13 cellular contexts compared by ENCODE assay signal in genomic region chr11:70029831-70030811, GRCh38. TPM values are rescaled to one million over a fixed set of nuclear protein-coding genes. Genes with fewer than 3 reads are reported as not detected.
"Had no signal": no experiment of that assay in that cellular context is flagged by ENCODE, and none has a peak within 500 bp of the region (broad histone marks: within the 10 kb centered on the region; RNA-seq: fewer than 3 reads in every experiment).

No MANE protein-coding gene starts in this region.

- H3K4me1 Mint-ChIP-seq: naive thymus-derived CD4-positive, alpha-beta T cell had no signal

- H3K9me3 ChIP-seq: colonic mucosa, thyroid gland had no signal

- H3K9me3 Mint-ChIP-seq: activated CD4-positive, alpha-beta memory T cell treated with anti-CD3 and anti-CD28 coated beads for 36 hours had no signal

- H3K36me3 ChIP-seq: colonic mucosa, thyroid gland had no signal

- ATAC-seq: naive thymus-derived CD4-positive, alpha-beta T cell had no signal

- H3K4me3 ChIP-seq: colonic mucosa, thyroid gland had no signal

- H3K36me3 Mint-ChIP-seq: activated CD4-positive, alpha-beta memory T cell treated with anti-CD3 and anti-CD28 coated beads for 36 hours; naive thymus-derived CD4-positive, alpha-beta T cell had no signal

- H3K27ac Mint-ChIP-seq: activated CD4-positive, alpha-beta memory T cell treated with anti-CD3 and anti-CD28 coated beads for 36 hours; naive thymus-derived CD4-positive, alpha-beta T cell had no signal

- H3K4me3 Mint-ChIP-seq: activated CD4-positive, alpha-beta memory T cell treated with anti-CD3 and anti-CD28 coated beads for 36 hours; naive thymus-derived CD4-positive, alpha-beta T cell had no signal

- H3K4me1 ChIP-seq: colonic mucosa had no signal

- H3K27me3 ChIP-seq: colonic mucosa, thyroid gland had no signal

- H3K27ac ChIP-seq: colonic mucosa had no signal

- DNase-seq: activated CD4-positive, alpha-beta memory T cell treated with anti-CD3 and anti-CD28 coated beads for 36 hours; activated CD8-positive, alpha-beta memory T cell treated with anti-CD3 and anti-CD28 coated beads, Interleukin-2, amount 50 U/mL, for 4 hours; activated naive CD4-positive, alpha-beta T cell; caudate nucleus; colonic mucosa; effector memory CD4-positive, alpha-beta T cell; mammary epithelial cell; naive thymus-derived CD4-positive, alpha-beta T cell; occipital lobe; stimulated activated CD4-positive, alpha-beta T cell treated with anti-CD3 and anti-CD28 coated beads, Interleukin-4, amount 100 ng/mL, for 4 hours; T1000 had no signal

RNA-seq across cellular contexts. Expression of gene ANO1, which starts 48.0 kb away (rescaled TPM):
- total RNA-seq: activated CD4-positive, alpha-beta memory T cell treated with anti-CD3 and anti-CD28 coated beads for 36 hours; mononuclear cell; naive thymus-derived CD4-positive, alpha-beta T cell had no signal
